ENCODE assay signal across 19 cellular contexts in genomic region chr12:111222520-111222919, GRCh38.
DNase-seq lines count a peak whose midpoint lies in the region; ATAC-seq and TF ChIP-seq lines count a peak whose summit lies in the region.
"Had no signal": no experiment of that assay in that cellular context is flagged by ENCODE, and none has a peak within 500 bp of the region (broad histone marks: within the 10 kb centered on the region; RNA-seq: fewer than 3 reads in every experiment).

No MANE protein-coding gene starts in this region.

- H3K27me3 Mint-ChIP-seq in activated CD8-positive, alpha-beta T cell treated with anti-CD3 and anti-CD28 coated beads for 36 hours = no peaks in the 10 kb centered on the region
- peaks cover 5% of the 10 kb centered on the region for H3K27me3 Mint-ChIP-seq in activated CD8-positive, alpha-beta T cell treated with anti-CD3 and anti-CD28 coated beads, Interleukin-2, amount 10 ng/mL, durations not matched to agents 7 days and 5 days (ENCODE audit: low read depth)
- H3K27me3 Mint-ChIP-seq in activated T-helper 17 cell treated with anti-CD3 and anti-CD28 coated beads, Interleukin-2, amount 50 U/mL, for 72 hours = peaks cover 7% of the 10 kb centered on the region

- DNase-seq in activated CD8-positive, alpha-beta T cell treated with anti-CD3 and anti-CD28 coated beads for 36 hours = peak; percentile 29
- DNase-seq in activated CD8-positive, alpha-beta T cell treated with anti-CD3 and anti-CD28 coated beads, Interleukin-2, amount 10 ng/mL, durations not matched to agents 7 days and 5 days = no peak
- peak; percentile 5 for DNase-seq in stimulated activated naive CD8-positive, alpha-beta T cell treated with anti-CD3 and anti-CD28 coated beads, Interleukin-15, Interleukin-2, amounts not matched to agents 100 U/mL and 50 U/mL, for 24 hours
- DNase-seq in medulla oblongata (ENCODE audit: extremely low spot score) = no peak
- DNase-seq in activated gamma-delta T cell (lab: John Stamatoyannopoulos, UW) = no peak
- no peak for DNase-seq in HuH-7.5 (ENCODE audit: low spot score)
- DNase-seq: 8988T; Calu3; CD8-positive, alpha-beta T cell; DMS79 treated with DMSO at 0.1 percent for 48 hours; GF-D8; HCEC 1CT; HFFc6 had no signal

- POLR2A ChIA-PET in activated CD8-positive, alpha-beta T cell treated with anti-CD3 and anti-CD28 coated beads for 36 hours (lab: Charles Lee) = no interaction called here
- POLR2A ChIA-PET in activated CD8-positive, alpha-beta T cell treated with anti-CD3 and anti-CD28 coated beads, Interleukin-2, amount 10 ng/mL, durations not matched to agents 7 days and 5 days (lab: Charles Lee) = no interaction called here
- POLR2A ChIA-PET in HEK293 (lab: Yijun Ruan, JAX) = no interaction called here

- no peak overlapping the region for H3K4me3 ChIP-seq in HEK293 (ENCODE audit: low read depth, low read length)
- H3K4me3 ChIP-seq: BLaER1, GM23338 had no signal

- H3K4me1 Mint-ChIP-seq in activated CD8-positive, alpha-beta T cell treated with anti-CD3 and anti-CD28 coated beads for 36 hours (ENCODE audit: low read depth) = no peaks in the 10 kb centered on the region
- peaks cover 15% of the 10 kb centered on the region for H3K4me1 Mint-ChIP-seq in activated CD8-positive, alpha-beta T cell treated with anti-CD3 and anti-CD28 coated beads, Interleukin-2, amount 10 ng/mL, durations not matched to agents 7 days and 5 days (ENCODE audit: low read depth)
- no peaks in the 10 kb centered on the region for H3K4me1 Mint-ChIP-seq in activated T-helper 17 cell treated with anti-CD3 and anti-CD28 coated beads, Interleukin-2, amount 50 U/mL, for 72 hours

- no peaks in the 10 kb centered on the region for H3K9me3 Mint-ChIP-seq in activated CD8-positive, alpha-beta T cell treated with anti-CD3 and anti-CD28 coated beads for 36 hours
- no peaks in the 10 kb centered on the region for H3K9me3 Mint-ChIP-seq in activated CD8-positive, alpha-beta T cell treated with anti-CD3 and anti-CD28 coated beads, Interleukin-2, amount 10 ng/mL, durations not matched to agents 7 days and 5 days (ENCODE audit: insufficient read depth)
- H3K9me3 Mint-ChIP-seq in activated T-helper 17 cell treated with anti-CD3 and anti-CD28 coated beads, Interleukin-2, amount 50 U/mL, for 72 hours = no peaks in the 10 kb centered on the region
- H3K9me3 Mint-ChIP-seq: CD14-positive monocyte; CD8-positive, alpha-beta T cell; GM23338; HFFc6 had no signal

- ATAC-seq in activated CD8-positive, alpha-beta T cell treated with anti-CD3 and anti-CD28 coated beads for 36 hours = peak; percentile 27
- ATAC-seq in activated CD8-positive, alpha-beta T cell treated with anti-CD3 and anti-CD28 coated beads, Interleukin-2, amount 10 ng/mL, durations not matched to agents 7 days and 5 days = no peak
- peak; percentile 34 for ATAC-seq in activated T-helper 17 cell treated with anti-CD3 and anti-CD28 coated beads, Interleukin-2, amount 50 U/mL, for 72 hours (replicated peaks)
- ATAC-seq in stimulated activated naive CD8-positive, alpha-beta T cell treated with anti-CD3 and anti-CD28 coated beads, Interleukin-15, Interleukin-2, amounts not matched to agents 100 U/mL and 50 U/mL, for 24 hours = peak; percentile 71
- ATAC-seq: CD8-positive, alpha-beta T cell; GM23338; HepG2 had no signal

- CTCF ChIA-PET in activated CD8-positive, alpha-beta T cell treated with anti-CD3 and anti-CD28 coated beads for 36 hours (lab: Charles Lee) = no interaction called here
- CTCF ChIA-PET in activated CD8-positive, alpha-beta T cell treated with anti-CD3 and anti-CD28 coated beads, Interleukin-2, amount 10 ng/mL, durations not matched to agents 7 days and 5 days (lab: Charles Lee) = no interaction called here
- CTCF ChIA-PET in HEK293 (lab: Yijun Ruan, JAX) = interaction anchor here (1.5 kb wide), 1 partner anchor 76 kb away, joined by 4 read pairs; no protein-coding TSS in a partner anchor

- TF ChIP-seq CTCF in activated CD8-positive, alpha-beta T cell treated with anti-CD3 and anti-CD28 coated beads for 36 hours (IDR thresholded peaks at IDR 0.05) = no peak
- TF ChIP-seq CTCF in HEK293 (tag by site-specific recombination; IDR thresholded peaks at IDR 0.05) = no peak

- intact Hi-C loops in activated CD8-positive, alpha-beta T cell treated with anti-CD3 and anti-CD28 coated beads for 36 hours (cut with micrococcal nuclease) = no loop called here

- H3K36me3 Mint-ChIP-seq in activated CD8-positive, alpha-beta T cell treated with anti-CD3 and anti-CD28 coated beads for 36 hours (ENCODE audit: low read depth) = no peaks in the 10 kb centered on the region
- no peaks in the 10 kb centered on the region for H3K36me3 Mint-ChIP-seq in activated CD8-positive, alpha-beta T cell treated with anti-CD3 and anti-CD28 coated beads, Interleukin-2, amount 10 ng/mL, durations not matched to agents 7 days and 5 days (ENCODE audit: low read depth)
- no peaks in the 10 kb centered on the region for H3K36me3 Mint-ChIP-seq in activated T-helper 17 cell treated with anti-CD3 and anti-CD28 coated beads, Interleukin-2, amount 50 U/mL, for 72 hours (ENCODE audit: low read depth)
- H3K36me3 Mint-ChIP-seq: CD14-positive monocyte; CD8-positive, alpha-beta T cell had no signal

- H3K27ac ChIP-seq in HEK293 (ENCODE audit: extremely low read depth, low read depth, low read length) = no peak overlapping the region
- H3K27ac ChIP-seq: BLaER1 had no signal

- H3K36me3 ChIP-seq in HEK293 (ENCODE audit: control insufficient read depth in 2 of 2, insufficient read depth in 1 of 2, low read length in 2 of 2) = no peaks in the 10 kb centered on the region
- H3K36me3 ChIP-seq: BLaER1 had no signal

- H3K4me1 ChIP-seq in HEK293 (ENCODE audit: control insufficient read depth, insufficient read depth, low read length) = no peaks in the 10 kb centered on the region

- H3K9me3 ChIP-seq in HEK293 (ENCODE audit: control insufficient read depth, insufficient read depth, low read depth, low read length) = no peaks in the 10 kb centered on the region
- H3K9me3 ChIP-seq: BLaER1 had no signal

- H3K4me3 Mint-ChIP-seq in activated CD8-positive, alpha-beta T cell treated with anti-CD3 and anti-CD28 coated beads for 36 hours = no peak overlapping the region
- no peak overlapping the region for H3K4me3 Mint-ChIP-seq in activated CD8-positive, alpha-beta T cell treated with anti-CD3 and anti-CD28 coated beads, Interleukin-2, amount 10 ng/mL, durations not matched to agents 7 days and 5 days
- H3K4me3 Mint-ChIP-seq in activated T-helper 17 cell treated with anti-CD3 and anti-CD28 coated beads, Interleukin-2, amount 50 U/mL, for 72 hours = no peak overlapping the region
- H3K4me3 Mint-ChIP-seq: CD14-positive monocyte; CD8-positive, alpha-beta T cell; GM23338; HFFc6 had no signal

- H3K27ac Mint-ChIP-seq in activated CD8-positive, alpha-beta T cell treated with anti-CD3 and anti-CD28 coated beads for 36 hours = no peak overlapping the region
- H3K27ac Mint-ChIP-seq in activated CD8-positive, alpha-beta T cell treated with anti-CD3 and anti-CD28 coated beads, Interleukin-2, amount 10 ng/mL, durations not matched to agents 7 days and 5 days = no peak overlapping the region
- H3K27ac Mint-ChIP-seq in activated T-helper 17 cell treated with anti-CD3 and anti-CD28 coated beads, Interleukin-2, amount 50 U/mL, for 72 hours = no peak overlapping the region
- H3K27ac Mint-ChIP-seq: CD8-positive, alpha-beta T cell; GM23338; HFFc6 had no signal

TF ChIP-seq in HEK293, 187 proteins besides CTCF, POLR2A, EP300 and RAD21 (continues in another document):
- TF ChIP-seq ZNF692 (tag by site-specific recombination; IDR thresholded peaks at IDR 0.05) = no peak
- TF ChIP-seq ZNF529 (tag by site-specific recombination; IDR thresholded peaks at IDR 0.05; ENCODE audit: insufficient replicate concordance) = no peak
- TF ChIP-seq ZNF530 (tag by site-specific recombination; IDR thresholded peaks at IDR 0.05; ENCODE audit: low read depth) = no peak
- no peak for TF ChIP-seq OSR2 (tag by site-specific recombination; IDR thresholded peaks at IDR 0.05)
- TF ChIP-seq ZNF707 (tag by site-specific recombination; IDR thresholded peaks at IDR 0.05) = no peak
- TF ChIP-seq EGR2 (tag by site-specific recombination; IDR thresholded peaks at IDR 0.05; ENCODE audit: low read depth) = peak; percentile 50
- no peak for TF ChIP-seq ZNF148 (tag by site-specific recombination; IDR thresholded peaks at IDR 0.05; ENCODE audit: borderline replicate concordance)
- no peak for TF ChIP-seq GLI4 (tag by site-specific recombination; IDR thresholded peaks at IDR 0.05)
- TF ChIP-seq ZFHX2 (tag by site-specific recombination; conservative IDR thresholded peaks at IDR 0.05) = peak; percentile 76
- no peak for TF ChIP-seq KLF9 (tag by site-specific recombination; IDR thresholded peaks at IDR 0.05; ENCODE audit: low read depth)
- no peak for TF ChIP-seq YY2 (tag by site-specific recombination; IDR thresholded peaks at IDR 0.05)
- TF ChIP-seq ZNF394 (tag by site-specific recombination; IDR thresholded peaks at IDR 0.05; ENCODE audit: borderline replicate concordance) = no peak

Comparison
In these comparisons a context has a peak if more than half of its experiments do, and no peak if none do; other contexts are left out.
1. DNase-seq: peak in activated CD8-positive, alpha-beta T cell treated with anti-CD3 and anti-CD28 coated beads for 36 hours (single experiment) and stimulated activated naive CD8-positive, alpha-beta T cell treated with anti-CD3 and anti-CD28 coated beads, Interleukin-15, Interleukin-2, amounts not matched to agents 100 U/mL and 50 U/mL, for 24 hours (single experiment); none in activated CD8-positive, alpha-beta T cell treated with anti-CD3 and anti-CD28 coated beads, Interleukin-2, amount 10 ng/mL, durations not matched to agents 7 days and 5 days (single experiment), medulla oblongata (single experiment), activated gamma-delta T cell (single experiment) and HuH-7.5 (single experiment).